ENCODE assay signal across 12 cellular contexts in the genomic region with DNA sequence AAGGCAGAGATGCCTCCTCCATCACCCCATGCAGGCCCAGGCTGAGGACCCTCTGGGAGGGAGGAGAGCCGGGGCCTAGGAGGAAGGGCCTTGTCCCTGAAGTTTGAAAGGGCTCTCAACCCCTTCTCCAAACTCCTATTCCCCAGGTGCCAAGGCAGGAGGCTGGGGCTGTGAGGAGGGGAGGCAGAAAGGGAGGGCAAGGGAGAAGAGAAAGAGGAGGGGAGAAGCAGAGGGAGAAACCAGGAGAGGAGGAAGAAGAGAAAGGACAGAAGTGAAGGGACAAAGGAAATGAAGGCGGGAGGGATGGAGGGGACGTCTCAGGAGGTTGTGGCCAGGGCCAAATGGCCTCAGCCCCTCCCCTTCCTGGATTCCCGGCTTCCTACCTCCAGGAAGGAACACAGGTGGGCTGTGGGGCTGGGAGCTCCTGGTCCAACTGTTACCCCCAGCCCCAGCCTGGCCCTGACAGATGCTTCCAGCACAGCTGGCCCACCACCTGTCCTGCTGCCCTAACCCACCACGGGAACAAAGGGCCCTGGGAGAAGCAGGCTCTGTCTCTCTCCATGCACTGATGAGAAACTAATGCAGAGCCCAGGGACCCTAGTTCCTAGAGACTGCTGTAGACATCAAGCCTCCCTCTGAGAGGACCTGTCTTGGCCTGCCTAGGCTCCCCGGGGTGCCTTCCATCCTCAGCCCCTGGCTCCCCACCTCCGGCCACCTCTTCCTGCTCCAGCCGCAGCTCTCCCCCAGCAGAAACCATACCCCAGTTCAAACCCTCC. TPM values are rescaled to one million over a fixed set of nuclear protein-coding genes. Genes with fewer than 3 reads are reported as not detected.
DNase-seq lines count a peak whose midpoint lies in the region; ATAC-seq and TF ChIP-seq lines count a peak whose summit lies in the region.
"Had no signal": no experiment of that assay in that cellular context is flagged by ENCODE, and none has a peak within 500 bp of the region (broad histone marks: within the 10 kb centered on the region; RNA-seq: fewer than 3 reads in every experiment).

No MANE protein-coding gene starts in this region.

- no peaks in the 10 kb centered on the region for H3K27me3 Mint-ChIP-seq in mesothelial cell of epicardium (ENCODE audit: low read depth)

- H3K27ac ChIP-seq in left ventricle myocardium inferior (replicated peaks): peak overlapping the region; percentile 92
- no peak overlapping the region for H3K27ac ChIP-seq in right cardiac atrium (ENCODE audit: low read length)
- peak overlapping the region; percentile 51 to 82 for H3K27ac ChIP-seq in uterus
- H3K27ac ChIP-seq: WERI-Rb-1 had no signal

- 59% methylated on average over 8 of the region's 8 CpGs for WGBS in right cardiac atrium

- peaks cover 4% of the 10 kb centered on the region for H3K9me3 ChIP-seq in left ventricle myocardium inferior (replicated peaks)
- H3K9me3 ChIP-seq in right cardiac atrium (ENCODE audit: control insufficient read depth, low read length): no peaks in the 10 kb centered on the region
- no peaks in the 10 kb centered on the region for H3K9me3 ChIP-seq in uterus
- H3K9me3 ChIP-seq: BE2C, Peyer's patch had no signal

- H3K36me3 Mint-ChIP-seq in mesothelial cell of epicardium: peaks cover 31% of the 10 kb centered on the region

- H3K4me1 Mint-ChIP-seq in mesothelial cell of epicardium: peaks cover 48% of the 10 kb centered on the region

- H3K27me3 ChIP-seq in left ventricle myocardium inferior (ENCODE audit: low read depth) (peaks cover 84% of the 10 kb centered on the region), right cardiac atrium (ENCODE audit: control insufficient read depth, insufficient read depth) (no peaks in the 10 kb centered on the region), uterus (no peaks in the 10 kb centered on the region)
- H3K27me3 ChIP-seq: BE2C, Peyer's patch had no signal

- intact Hi-C loops in left ventricle myocardium inferior (cut with micrococcal nuclease): no loop called here
- intact Hi-C loops in right cardiac atrium (cut with DNase I): no loop called here
- intact Hi-C loops in uterus (cut with DNase I; ENCODE audit: low total_unique reads): no loop called here

- no peak for TF ChIP-seq POLR2A in uterus (IDR thresholded peaks at IDR 0.05)

- TF ChIP-seq CTCF in left ventricle myocardium inferior (IDR thresholded peaks at IDR 0.05; ENCODE audit: borderline replicate concordance): no peak
- TF ChIP-seq CTCF in astrocyte of the cerebellum (IDR thresholded peaks at IDR 0.05; ENCODE audit: low read depth, low read length, missing control alignments): no peak
- no peak for TF ChIP-seq CTCF in mesothelial cell of epicardium (IDR thresholded peaks at IDR 0.05; ENCODE audit: unreplicated experiment)
- no peak for TF ChIP-seq CTCF in uterus (IDR thresholded peaks at IDR 0.05)

- no peak for DNase-seq in left ventricle myocardium inferior
- DNase-seq in right cardiac atrium: no peak
- DNase-seq in astrocyte of the cerebellum (ENCODE audit: low read depth): no peak
- DNase-seq in mesothelial cell of epicardium (ENCODE audit: low spot score in 2 of 2, unreplicated experiment in 2 of 2): no peak
- no peak for DNase-seq in uterus
- no peak for DNase-seq in NCI-H226
- DNase-seq: activated T-cell treated with anti-CD3 and anti-CD28 coated beads, Interleukin-2, amount 50 U/mL, for 72 hours; BE2C; Peyer's patch; WERI-Rb-1 had no signal

- ATAC-seq in right cardiac atrium (no peak), HG03520 (IDR thresholded peaks at IDR 0.05; ENCODE audit: unreplicated experiment) (no peak), HG03175 (IDR thresholded peaks at IDR 0.05; ENCODE audit: unreplicated experiment) (no peak)
- ATAC-seq: activated T-cell treated with anti-CD3 and anti-CD28 coated beads, Interleukin-2, amount 50 U/mL, for 72 hours had no signal

- H3K36me3 ChIP-seq in left ventricle myocardium inferior: peaks cover 28% of the 10 kb centered on the region
- H3K36me3 ChIP-seq in uterus: no peaks in the 10 kb centered on the region

- peak overlapping the region; percentile 79 for H3K4me3 ChIP-seq in left ventricle myocardium inferior
- no peak overlapping the region for H3K4me3 ChIP-seq in right cardiac atrium (ENCODE audit: low read length)
- H3K4me3 ChIP-seq in astrocyte of the cerebellum (ENCODE audit: low read depth, low read length): peak overlapping the region; percentile 12
- H3K4me3 ChIP-seq in uterus: no peak overlapping the region
- H3K4me3 ChIP-seq: Peyer's patch had no signal

- H3K9me3 Mint-ChIP-seq in mesothelial cell of epicardium: peaks cover 10% of the 10 kb centered on the region

- peak overlapping the region; percentile 85 for H3K27ac Mint-ChIP-seq in mesothelial cell of epicardium
- H3K27ac Mint-ChIP-seq: activated T-cell treated with anti-CD3 and anti-CD28 coated beads, Interleukin-2, amount 50 U/mL, for 72 hours had no signal

- in situ Hi-C loops in astrocyte of the cerebellum (cut with HindIII; ENCODE audit: low sequenced_read_pairs): no loop called here

- H3K4me3 Mint-ChIP-seq in mesothelial cell of epicardium: peak overlapping the region; percentile 55

- H3K4me1 ChIP-seq in left ventricle myocardium inferior: peaks cover 62% of the 10 kb centered on the region
- peaks cover 2% of the 10 kb centered on the region for H3K4me1 ChIP-seq in right cardiac atrium (ENCODE audit: control insufficient read depth, insufficient read depth, low read length)
- peaks cover 0 to 17% of the 10 kb centered on the region in 2 donors for H3K4me1 ChIP-seq in uterus

RNA-seq across cellular contexts. Expression of a gene that starts 3.5 kb away (rescaled TPM):
- total RNA-seq in left ventricle myocardium inferior (21.8 TPM), right cardiac atrium (10 to 100 TPM; 15.3 to 44.8 (median 25.3) TPM), mesothelial cell of epicardium (365 to 369 TPM (median 367 TPM) in 3 replicates), uterus (100 to 1,000 TPM in 2 of 4 donors, 10 to 100 TPM in 2; 30.6 to 107 (median 82.7) TPM)
- 17.7 TPM for polyA plus RNA-seq in right cardiac atrium

RNA-seq across cellular contexts. Expression of a gene that starts 23.3 kb away (rescaled TPM):
- total RNA-seq in left ventricle myocardium inferior (2.1 TPM), right cardiac atrium (under 1 TPM in 3 of 4 donors, not detected in 1; 0.33 to 0.45 (median 0.35) TPM), mesothelial cell of epicardium (5.3 to 5.9 TPM (median 5.7 TPM) in 3 replicates), uterus (1 to 10 TPM in 2 of 4 donors, not detected in 2; 1.9 to 3.0 TPM)
- 0.27 TPM for polyA plus RNA-seq in right cardiac atrium

RNA-seq across cellular contexts. Expression of a gene that starts 27.5 kb away (rescaled TPM):
- total RNA-seq in left ventricle myocardium inferior: 54.4 TPM
- 10 to 100 TPM; 35.0 to 71.5 (median 47.0) TPM for total RNA-seq in right cardiac atrium
- polyA plus RNA-seq in right cardiac atrium: 61.9 TPM
- total RNA-seq in mesothelial cell of epicardium: 472 to 494 TPM (median 482 TPM) in 3 replicates
- 100 to 1,000 TPM; 102 to 543 (median 193) TPM for total RNA-seq in uterus

RNA-seq across cellular contexts. Expression of a gene that starts 39.7 kb away (rescaled TPM):
- total RNA-seq in left ventricle myocardium inferior: 3.3 TPM
- 1 to 10 TPM; 3.1 to 4.5 (median 3.9) TPM for total RNA-seq in right cardiac atrium
- 1.4 TPM for polyA plus RNA-seq in right cardiac atrium
- 4.7 to 7.8 TPM (median 5.8 TPM) in 3 replicates for total RNA-seq in mesothelial cell of epicardium
- total RNA-seq in uterus: 10 to 100 TPM in 1 of 4 donors, 1 to 10 TPM in 3; 3.6 to 20.0 (median 7.1) TPM

RNA-seq across cellular contexts. Expression of a gene that starts 43.5 kb away (rescaled TPM):
- total RNA-seq in left ventricle myocardium inferior (15.6 TPM), right cardiac atrium (10 to 100 TPM; 13.2 to 16.9 (median 15.5) TPM), mesothelial cell of epicardium (44.9 to 48.2 TPM (median 45.3 TPM) in 3 replicates), uterus (10 to 100 TPM; 16.4 to 29.8 (median 20.9) TPM)
- 7.4 TPM for polyA plus RNA-seq in right cardiac atrium

Comparison
In these comparisons a context has a peak if more than half of its experiments do, and no peak if none do; other contexts are left out.
1. H3K4me3 ChIP-seq: peak in left ventricle myocardium inferior (single experiment) and astrocyte of the cerebellum (single experiment); none in right cardiac atrium (single experiment) and uterus (0 of 2).